Comparison of ENCODE assay signal across 8 cellular contexts in genomic region chr4:52038109-52038912, GRCh38. TPM values are rescaled to one million over a fixed set of nuclear protein-coding genes. Genes with fewer than 3 reads are reported as not detected.
DNase-seq lines count a peak whose midpoint lies in the region; ATAC-seq and TF ChIP-seq lines count a peak whose summit lies in the region.

TSS of gene SGCB (minus strand) at chr4:52038299. CDS start at chr4:52038259, 40 bp downstream.

- intact Hi-C loops in activated CD4-positive, alpha-beta T cell treated with anti-CD3 and anti-CD28 coated beads for 36 hours (cut with DNase I, micrococcal nuclease) = loop anchor here (1.0 to 5.0 kb wide), 3 partner anchors 195 to 674 kb away; partner anchors contain the start of gene DCUN1D4 (in 2 of the 2)

- H3K4me3 ChIP-seq in choroid plexus epithelial cell (ENCODE audit: low read depth, low read length) = peak within 1 kb of the TSS; percentile 84

- no peaks in the 10 kb centered on the region for H3K9me3 Mint-ChIP-seq in activated CD4-positive, alpha-beta T cell treated with anti-CD3 and anti-CD28 coated beads for 36 hours (ENCODE audit: low read depth)

- H3K27me3 Mint-ChIP-seq in activated CD4-positive, alpha-beta T cell treated with anti-CD3 and anti-CD28 coated beads for 36 hours = peaks cover 12% of the 10 kb centered on the region

- H3K4me1 Mint-ChIP-seq in activated CD4-positive, alpha-beta T cell treated with anti-CD3 and anti-CD28 coated beads for 36 hours = peaks cover 26% of the 10 kb centered on the region

- no peaks in the 10 kb centered on the region for H3K36me3 Mint-ChIP-seq in activated CD4-positive, alpha-beta T cell treated with anti-CD3 and anti-CD28 coated beads for 36 hours (ENCODE audit: low read depth)

- H3K4me3 Mint-ChIP-seq in activated CD4-positive, alpha-beta T cell treated with anti-CD3 and anti-CD28 coated beads for 36 hours = peak within 1 kb of the TSS; percentile 78

- peak; percentile 41 for ATAC-seq in GM18508 (IDR thresholded peaks at IDR 0.05; ENCODE audit: insufficient read depth, unreplicated experiment)
- ATAC-seq in HG02678 (IDR thresholded peaks at IDR 0.05; ENCODE audit: unreplicated experiment) = peak; percentile 92
- peak; percentile 96 for ATAC-seq in activated CD4-positive, alpha-beta T cell treated with anti-CD3 and anti-CD28 coated beads for 36 hours

- POLR2A ChIA-PET in activated CD4-positive, alpha-beta T cell treated with anti-CD3 and anti-CD28 coated beads for 36 hours (lab: Charles Lee) = interaction anchor here (0.7 to 1.0 kb wide), 2 partner anchors 195 to 646 kb away, joined by 3 to 6 read pairs; partner anchors contain the start of gene DCUN1D4

- H3K27ac Mint-ChIP-seq in activated CD4-positive, alpha-beta T cell treated with anti-CD3 and anti-CD28 coated beads for 36 hours = peak within 1 kb of the TSS; percentile 75

- CTCF ChIA-PET in activated CD4-positive, alpha-beta T cell treated with anti-CD3 and anti-CD28 coated beads for 36 hours (lab: Charles Lee) = interaction anchor here (0.5 to 1.2 kb wide), 2 partner anchors 16 to 27 kb away, joined by 3 to 4 read pairs; no protein-coding TSS in a partner anchor

- peak; percentile 42 for DNase-seq in NCI-H1694 treated with DMSO at 0.1 percent for 48 hours (lab: John Stamatoyannopoulos, UW)
- DNase-seq in activated CD4-positive, alpha-beta T cell treated with anti-CD3 and anti-CD28 coated beads for 36 hours = peak; percentile 85
- no peak for DNase-seq in choroid plexus epithelial cell (ENCODE audit: low read depth)
- DNase-seq in left kidney (ENCODE audit: low read depth, low spot score) = peak; percentile 88
- DNase-seq in stimulated activated CD4-positive, alpha-beta T cell treated with anti-CD3 and anti-CD28 coated beads, Interleukin-1b, Interleukin-23, amount 100 ng/mL, for 4 hours (ENCODE audit: low read depth in 2 of 2) = peak; percentile 51 to 71
- DNase-seq in NCI-H2107 (lab: John Stamatoyannopoulos, UW) = no peak

- TF ChIP-seq CTCF in choroid plexus epithelial cell (conservative IDR thresholded peaks at IDR 0.05; ENCODE audit: low read depth, low read length) = no peak

RNA-seq across cellular contexts. Expression of gene SGCB, which starts in this region (rescaled TPM):
- 10 to 100 TPM; 12.0 to 14.1 TPM for total RNA-seq in activated CD4-positive, alpha-beta T cell treated with anti-CD3 and anti-CD28 coated beads for 36 hours

Comparison
In these comparisons a context has a peak if more than half of its experiments do, and no peak if none do; other contexts are left out.
1. ATAC-seq: peak in every context shown above with its lines; median percentile 96 in activated CD4-positive, alpha-beta T cell treated with anti-CD3 and anti-CD28 coated beads for 36 hours; 92 in HG02678; 41 in GM18508.
2. DNase-seq: peak in NCI-H1694 treated with DMSO at 0.1 percent for 48 hours (single experiment), activated CD4-positive, alpha-beta T cell treated with anti-CD3 and anti-CD28 coated beads for 36 hours (single experiment), left kidney (single experiment) and stimulated activated CD4-positive, alpha-beta T cell treated with anti-CD3 and anti-CD28 coated beads, Interleukin-1b, Interleukin-23, amount 100 ng/mL, for 4 hours (2 of 2); none in choroid plexus epithelial cell (single experiment) and NCI-H2107 (single experiment).